In genomic region chr17:47649153-47649971, GRCh38 we compare ENCODE assay signal across 8 cellular contexts. TPM values are rescaled to one million over a fixed set of nuclear protein-coding genes. Genes with fewer than 3 reads are reported as not detected.
DNase-seq lines count a peak whose midpoint lies in the region; ATAC-seq lines count a peak whose summit lies in the region.

KPNB1 (plus strand) TSS chr17:47649919; CDS start chr17:47650245, 326 bp downstream.

- peaks cover 19% of the 10 kb centered on the region for H3K4me1 ChIP-seq in effector memory CD4-positive, alpha-beta T cell (ENCODE audit: control insufficient read depth, insufficient read depth, low read length, poor library complexity, severe bottlenecking)

- peaks cover 17% of the 10 kb centered on the region for H3K36me3 ChIP-seq in effector memory CD4-positive, alpha-beta T cell (ENCODE audit: control insufficient read depth, insufficient read depth, low read length)

- H3K4me3 ChIP-seq in effector memory CD4-positive, alpha-beta T cell (ENCODE audit: insufficient read depth, low read depth, low read length, poor library complexity, severe bottlenecking), result peak within 1 kb of the TSS; percentile 79

- no peaks in the 10 kb centered on the region for H3K27me3 ChIP-seq in effector memory CD4-positive, alpha-beta T cell (replicated peaks; ENCODE audit: control insufficient read depth, insufficient read depth, low read length, poor library complexity, severe bottlenecking)

- ATAC-seq in GM21360 (IDR thresholded peaks at IDR 0.05; ENCODE audit: unreplicated experiment), result peak; percentile 73

- H3K27ac ChIP-seq in effector memory CD4-positive, alpha-beta T cell (ENCODE audit: insufficient read depth, low read length, poor library complexity, severe bottlenecking), result peak within 1 kb of the TSS; percentile 71

- DNase-seq in CMK (ENCODE audit: low read depth), result peak; percentile 99
- DNase-seq in HT1080 (ENCODE audit: low read depth), result peak; percentile 100
- peak; percentile 99 for DNase-seq in NOMO-1 treated with DMSO at 0.1 percent for 48 hours (lab: John Stamatoyannopoulos, UW; ENCODE audit: unreplicated experiment)
- peak; percentile 91 to 94 for DNase-seq in activated CD8-positive, alpha-beta memory T cell treated with anti-CD3 and anti-CD28 coated beads for 4 hours (ENCODE audit: low read depth in 2 of 2)
- DNase-seq in effector memory CD4-positive, alpha-beta T cell, result peak; percentile 97 to 98 (median 98)
- DNase-seq in medulla oblongata (ENCODE audit: extremely low spot score), result peak; percentile 99
- DNase-seq in stimulated activated CD8-positive, alpha-beta memory T cell treated with anti-CD3 and anti-CD28 coated beads, Interleukin-12 subunit alpha, Interleukin-12 subunit beta, amount 100 ng/mL, for 1 hour (ENCODE audit: low read depth), result peak; percentile 92

- no peaks in the 10 kb centered on the region for H3K9me3 ChIP-seq in effector memory CD4-positive, alpha-beta T cell (ENCODE audit: control insufficient read depth, low read length)

RNA-seq across cellular contexts. Expression of gene KPNB1, which starts in this region (rescaled TPM):
- total RNA-seq in HT1080 (2014; rRNA removed; shearing (Covaris generic)), result 470 and 482 TPM in 2 replicates
- polyA plus RNA-seq in HT1080 (2015; cell fraction: cytosol; rRNA removed), result 145 and 201 TPM in 2 replicates
- 405 and 476 TPM in 2 replicates for polyA plus RNA-seq in HT1080 (2015; cell fraction: nucleus; rRNA removed)

Comparison
In these comparisons a context has a peak if more than half of its experiments do, and no peak if none do; other contexts are left out.
1. Peak in every context shown above with its lines: DNase-seq, ATAC-seq, H3K4me3 ChIP-seq and H3K27ac ChIP-seq.